In genomic region chr17:45162022-45162687, GRCh38 we compare ENCODE assay signal across 8 cellular contexts. TPM values are rescaled to one million over a fixed set of nuclear protein-coding genes. Genes with fewer than 3 reads are reported as not detected.
DNase-seq lines count a peak whose midpoint lies in the region; ATAC-seq and TF ChIP-seq lines count a peak whose summit lies in the region.

No MANE protein-coding gene starts in this region.

- no peaks in the 10 kb centered on the region for H3K4me1 Mint-ChIP-seq in glutamatergic neuron (ENCODE audit: low read depth, unreplicated experiment)

- no peaks in the 10 kb centered on the region for H3K36me3 Mint-ChIP-seq in glutamatergic neuron (ENCODE audit: unreplicated experiment)

- peaks cover 19% of the 10 kb centered on the region for H3K4me1 ChIP-seq in rectal smooth muscle tissue (ENCODE audit: control insufficient read depth, insufficient read depth, low read length)

- ATAC-seq in HG03139 (IDR thresholded peaks at IDR 0.05; ENCODE audit: unreplicated experiment): no peak

- H3K9me3 Mint-ChIP-seq in glutamatergic neuron (ENCODE audit: unreplicated experiment): peaks cover 3% of the 10 kb centered on the region

- peaks cover 4% of the 10 kb centered on the region for H3K27me3 Mint-ChIP-seq in glutamatergic neuron (ENCODE audit: unreplicated experiment)

- H3K36me3 ChIP-seq in rectal smooth muscle tissue (ENCODE audit: control insufficient read depth, insufficient read depth, low read length): no peaks in the 10 kb centered on the region

- H3K27me3 ChIP-seq in rectal smooth muscle tissue (ENCODE audit: control insufficient read depth, insufficient read depth, low read length): no peaks in the 10 kb centered on the region

- peak overlapping the region; percentile 97 for H3K27ac Mint-ChIP-seq in glutamatergic neuron (ENCODE audit: unreplicated experiment)

- DNase-seq in glutamatergic neuron (no peak), NCI-H1092 treated with DMSO at 0.1 percent for 48 hours (lab: John Stamatoyannopoulos, UW) (no peak), occipital lobe (lab: John Stamatoyannopoulos, UW) (no peak)
- DNase-seq in activated effector memory CD4-positive, alpha-beta T cell treated with anti-CD3 and anti-CD28 coated beads, Interleukin-2, amount 50 U/mL, for 16 hours: no peak

- peak overlapping the region; percentile 94 for H3K4me3 Mint-ChIP-seq in glutamatergic neuron (ENCODE audit: unreplicated experiment)

- H3K9ac ChIP-seq in rectal smooth muscle tissue (ENCODE audit: low read length): no peak overlapping the region

- H3K27ac ChIP-seq in rectal smooth muscle tissue (ENCODE audit: low read depth, low read length): peak overlapping the region; percentile 44

- H3K4me3 ChIP-seq in GM12875 (ENCODE audit: low read depth, low read length): peak overlapping the region; percentile 37
- peak overlapping the region; percentile 51 for H3K4me3 ChIP-seq in WI38 (ENCODE audit: low read depth, low read length)
- H3K4me3 ChIP-seq in rectal smooth muscle tissue (ENCODE audit: low read length): peak overlapping the region; percentile 70

- no peak for TF ChIP-seq CTCF in GM12875 (IDR thresholded peaks at IDR 0.05; ENCODE audit: borderline replicate concordance, insufficient read depth, low read depth, low read length)
- TF ChIP-seq CTCF in WI38 (IDR thresholded peaks at IDR 0.05; ENCODE audit: low read depth, low read length): no peak
- no peak for TF ChIP-seq CTCF in glutamatergic neuron (IDR thresholded peaks at IDR 0.05; ENCODE audit: partially characterized antibody, unreplicated experiment)

RNA-seq across cellular contexts. Expression of gene HEXIM2, which starts 0.5 kb away (rescaled TPM):
- total RNA-seq in glutamatergic neuron (ENCODE audit: unreplicated experiment): 8.4 TPM
- 8.1 TPM for total RNA-seq in occipital lobe

RNA-seq across cellular contexts. Expression of gene HEXIM1, which starts 13.9 kb away (rescaled TPM):
- 13.0 TPM for total RNA-seq in glutamatergic neuron (ENCODE audit: unreplicated experiment)
- total RNA-seq in occipital lobe: 8.0 TPM

RNA-seq across cellular contexts. Expression of gene ACBD4, which starts 26.7 kb away (rescaled TPM):
- total RNA-seq in glutamatergic neuron (ENCODE audit: unreplicated experiment) (3.7 TPM), occipital lobe (3.0 TPM)

RNA-seq across cellular contexts. Expression of gene PLCD3, which starts 29.8 kb away (rescaled TPM):
- total RNA-seq in glutamatergic neuron (ENCODE audit: unreplicated experiment) (6.2 TPM), occipital lobe (3.1 TPM)

RNA-seq across cellular contexts. Expression of gene FMNL1, which starts 59.5 kb away (rescaled TPM):
- total RNA-seq in glutamatergic neuron (ENCODE audit: unreplicated experiment) (24.2 TPM), occipital lobe (1.9 TPM)
